In genomic region chr2:40369619-40370397, GRCh38 we compare ENCODE assay signal across 19 cellular contexts.
DNase-seq lines count a peak whose midpoint lies in the region; ATAC-seq and TF ChIP-seq lines count a peak whose summit lies in the region.
"Had no signal": no experiment of that assay in that cellular context is flagged by ENCODE, and none has a peak within 500 bp of the region (broad histone marks: within the 10 kb centered on the region; RNA-seq: fewer than 3 reads in every experiment).

No MANE protein-coding gene starts in this region.

- peak overlapping the region; percentile 80 for H3K4me2 ChIP-seq in smooth muscle cell

- peaks cover 27% of the 10 kb centered on the region for H3F3A ChIP-seq in smooth muscle cell (ENCODE audit: low read depth)

- in situ Hi-C loops in ACHN (cut with HindIII; ENCODE audit: low pct_ligation_motif_present, low pct_unique_long_range_greater_than_20kb, low sequenced_read_pairs), result no loop called here

- H3K36me3 ChIP-seq in smooth muscle cell (ENCODE audit: low read depth), result no peaks in the 10 kb centered on the region
- H3K36me3 ChIP-seq: upper lobe of left lung had no signal

- DNase-seq in HCEC 1CT (peak; percentile 77), fibroblast of pulmonary artery (ENCODE audit: low read depth) (peak; percentile 61), smooth muscle cell (lab: John Stamatoyannopoulos, UW; ENCODE audit: unreplicated experiment) (no peak), ACHN (no peak), DMS114 treated with DMSO at 0.1 percent for 48 hours (lab: John Stamatoyannopoulos, UW; ENCODE audit: unreplicated experiment) (no peak)
- DNase-seq: activated CD4-positive, alpha-beta T cell treated with anti-CD3 and anti-CD28 coated beads, Interleukin-2, amount 10 ng/mL, durations not matched to agents 24 days and 14 days; CD4-positive, alpha-beta T cell; effector CD8-positive, alpha-beta T cell; GOT3; left cardiac atrium; naive thymus-derived CD4-positive, alpha-beta T cell; NCI-H1694 treated with DMSO at 0.1 percent for 48 hours; NCI-H69; stimulated activated CD4-positive, alpha-beta T cell treated with anti-CD3 and anti-CD28 coated beads, Interleukin-4, amount 100 ng/mL, for 1 hour; T-helper 17 cell; upper lobe of left lung had no signal

- peak overlapping the region; percentile 97 for H3K27ac ChIP-seq in smooth muscle cell (ENCODE audit: low read depth)
- H3K27ac ChIP-seq: upper lobe of left lung had no signal

- peak; percentile 13; the same call in 2 of the 3 replicates for ATAC-seq in SK-N-SH treated with all-trans-retinoic acid at 6 μM for 48 hours
- no peak for ATAC-seq in HG03432 (IDR thresholded peaks at IDR 0.05; ENCODE audit: unreplicated experiment)
- ATAC-seq: K562; left cardiac atrium; naive thymus-derived CD4-positive, alpha-beta T cell; T-helper 17 cell had no signal

- TF ChIP-seq CTCF in fibroblast of pulmonary artery (IDR thresholded peaks at IDR 0.05; ENCODE audit: low read length, missing control alignments), result no peak
- no peak for TF ChIP-seq CTCF in smooth muscle cell (IDR thresholded peaks at IDR 0.05; ENCODE audit: borderline replicate concordance, insufficient read depth, poor library complexity, severe bottlenecking)

- H3K27me3 ChIP-seq in smooth muscle cell (ENCODE audit: low read depth), result no peaks in the 10 kb centered on the region
- H3K27me3 ChIP-seq: upper lobe of left lung had no signal

- H3K79me2 ChIP-seq in smooth muscle cell (ENCODE audit: low read depth), result no peaks in the 10 kb centered on the region

- no peak overlapping the region for H3K4me3 ChIP-seq in fibroblast of pulmonary artery (replicated peaks; ENCODE audit: low read depth, low read length)
- no peak overlapping the region for H3K4me3 ChIP-seq in smooth muscle cell
- H3K4me3 ChIP-seq: K562, upper lobe of left lung had no signal

- H4K20me1 ChIP-seq in smooth muscle cell (ENCODE audit: low read depth), result no peaks in the 10 kb centered on the region

- peaks cover 30% of the 10 kb centered on the region for H3K4me1 ChIP-seq in smooth muscle cell (ENCODE audit: low read depth)

- H3K9me3 ChIP-seq in smooth muscle cell (replicated peaks; ENCODE audit: low read depth), result no peaks in the 10 kb centered on the region
- H3K9me3 ChIP-seq: upper lobe of left lung had no signal

- peak overlapping the region; percentile 64 for H2AFZ ChIP-seq in smooth muscle cell (ENCODE audit: low read depth)

- 36% methylated on average over 3 of the region's 3 CpGs for WGBS in smooth muscle cell (ENCODE audit: low lambda C conversion rate)

- H3K9ac ChIP-seq in smooth muscle cell (ENCODE audit: low read depth), result peak overlapping the region; percentile 82

TF ChIP-seq in SK-N-SH treated with all-trans-retinoic acid at 6 μM for 48 hours, 23 proteins besides CTCF, POLR2A, EP300 and RAD21:
- TF ChIP-seq CSDC2 (CRISPR knock-in tag; IDR thresholded peaks at IDR 0.05) (0 out of 2 replicates have a peak, but pooled peaks have one; percentile 38), OSR1 (CRISPR knock-in tag; IDR thresholded peaks at IDR 0.05) (no peak)

Comparison
In these comparisons a context has a peak if more than half of its experiments do, and no peak if none do; other contexts are left out.
1. DNase-seq: peak in HCEC 1CT (single experiment) and fibroblast of pulmonary artery (single experiment); none in smooth muscle cell (single experiment), ACHN (single experiment) and DMS114 treated with DMSO at 0.1 percent for 48 hours (single experiment).